ENCODE assay signal across 17 cellular contexts in the genomic region with DNA sequence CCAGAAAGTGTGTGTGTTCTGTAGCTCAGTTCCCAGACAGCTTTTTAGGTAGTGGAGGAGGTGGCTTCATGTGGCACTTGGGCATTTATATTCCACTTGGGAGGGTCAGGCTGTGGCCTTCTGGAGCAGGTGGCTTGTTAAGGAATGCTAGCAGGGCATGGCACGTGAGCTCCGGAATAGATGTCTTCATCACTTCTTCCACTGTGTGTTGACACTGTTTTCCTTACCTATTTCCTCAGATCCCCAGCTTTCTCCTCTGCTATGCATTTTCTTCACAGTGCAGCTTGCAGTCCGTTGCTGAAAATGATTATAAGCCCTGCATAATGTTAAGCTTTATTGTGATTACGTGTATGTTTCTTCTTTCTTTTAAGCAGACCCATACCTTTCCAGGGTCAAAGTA. TPM values are rescaled to one million over a fixed set of nuclear protein-coding genes. Genes with fewer than 3 reads are reported as not detected.
"Had no signal": no experiment of that assay in that cellular context is flagged by ENCODE, and none has a peak within 500 bp of the region (broad histone marks: within the 10 kb centered on the region; RNA-seq: fewer than 3 reads in every experiment).

No MANE protein-coding gene starts in this region.

- H3K27me3 Mint-ChIP-seq: dendritic cell treated with granulocyte-macrophage colony-stimulating factor and Interleukin-4, amounts not matched to agents 40 ng/mL and 50 ng/mL, for 4 days; effector memory CD8-positive, alpha-beta T cell; progenitor cell of endocrine pancreas had no signal

- H3K9me2 ChIP-seq: SK-N-SH had no signal

- DNase-seq: activated naive CD4-positive, alpha-beta T cell treated with anti-CD3 and anti-CD28 coated beads for 36 hours; amniotic stem cell; body of pancreas; effector memory CD8-positive, alpha-beta T cell; hippocampal formation; kidney glomerular epithelial cell; right cardiac atrium; SK-N-SH; small intestine; thyroid gland had no signal

- H3K9me3 ChIP-seq: body of pancreas, SK-N-SH, thyroid gland had no signal

- H3K27ac ChIP-seq: body of pancreas, thyroid gland had no signal

- H3K27me3 ChIP-seq: body of pancreas, thyroid gland had no signal

- H3K4me3 ChIP-seq: body of pancreas, thyroid gland had no signal

- H3K4me3 Mint-ChIP-seq: activated naive CD4-positive, alpha-beta T cell treated with anti-CD3 and anti-CD28 coated beads for 36 hours; dendritic cell treated with granulocyte-macrophage colony-stimulating factor and Interleukin-4, amounts not matched to agents 40 ng/mL and 50 ng/mL, for 4 days; effector memory CD8-positive, alpha-beta T cell; WTC11 had no signal

- H3K9ac ChIP-seq: SK-N-SH had no signal

- ATAC-seq: body of pancreas; effector memory CD8-positive, alpha-beta T cell; right cardiac atrium; WTC11 had no signal

- H3K4me2 ChIP-seq: SK-N-SH had no signal

- H3K9me3 Mint-ChIP-seq: activated naive CD4-positive, alpha-beta T cell treated with anti-CD3 and anti-CD28 coated beads for 36 hours; dendritic cell treated with granulocyte-macrophage colony-stimulating factor and Interleukin-4, amounts not matched to agents 40 ng/mL and 50 ng/mL, for 4 days; effector memory CD8-positive, alpha-beta T cell; WTC11 had no signal

- H3K27ac Mint-ChIP-seq: dendritic cell treated with granulocyte-macrophage colony-stimulating factor and Interleukin-4, amounts not matched to agents 40 ng/mL and 50 ng/mL, for 4 days; progenitor cell of endocrine pancreas had no signal

RNA-seq across cellular contexts. Expression of a gene that starts 48.5 kb away (rescaled TPM):
- total RNA-seq: activated naive CD4-positive, alpha-beta T cell treated with anti-CD3 and anti-CD28 coated beads for 36 hours; body of pancreas; epithelial cell of proximal tubule; lower leg skin; mesenteric fat pad; progenitor cell of endocrine pancreas; right cardiac atrium; T-helper 1 cell treated with Interleukin-12 subunit alpha and Interleukin-12 subunit beta and Interleukin-4 antibody, amounts not matched to agents 30 ng/mL and 1 ng/mL, for 36 hours had no signal
- polyA plus RNA-seq: right cardiac atrium, SK-N-SH had no signal
